In the genomic region with DNA sequence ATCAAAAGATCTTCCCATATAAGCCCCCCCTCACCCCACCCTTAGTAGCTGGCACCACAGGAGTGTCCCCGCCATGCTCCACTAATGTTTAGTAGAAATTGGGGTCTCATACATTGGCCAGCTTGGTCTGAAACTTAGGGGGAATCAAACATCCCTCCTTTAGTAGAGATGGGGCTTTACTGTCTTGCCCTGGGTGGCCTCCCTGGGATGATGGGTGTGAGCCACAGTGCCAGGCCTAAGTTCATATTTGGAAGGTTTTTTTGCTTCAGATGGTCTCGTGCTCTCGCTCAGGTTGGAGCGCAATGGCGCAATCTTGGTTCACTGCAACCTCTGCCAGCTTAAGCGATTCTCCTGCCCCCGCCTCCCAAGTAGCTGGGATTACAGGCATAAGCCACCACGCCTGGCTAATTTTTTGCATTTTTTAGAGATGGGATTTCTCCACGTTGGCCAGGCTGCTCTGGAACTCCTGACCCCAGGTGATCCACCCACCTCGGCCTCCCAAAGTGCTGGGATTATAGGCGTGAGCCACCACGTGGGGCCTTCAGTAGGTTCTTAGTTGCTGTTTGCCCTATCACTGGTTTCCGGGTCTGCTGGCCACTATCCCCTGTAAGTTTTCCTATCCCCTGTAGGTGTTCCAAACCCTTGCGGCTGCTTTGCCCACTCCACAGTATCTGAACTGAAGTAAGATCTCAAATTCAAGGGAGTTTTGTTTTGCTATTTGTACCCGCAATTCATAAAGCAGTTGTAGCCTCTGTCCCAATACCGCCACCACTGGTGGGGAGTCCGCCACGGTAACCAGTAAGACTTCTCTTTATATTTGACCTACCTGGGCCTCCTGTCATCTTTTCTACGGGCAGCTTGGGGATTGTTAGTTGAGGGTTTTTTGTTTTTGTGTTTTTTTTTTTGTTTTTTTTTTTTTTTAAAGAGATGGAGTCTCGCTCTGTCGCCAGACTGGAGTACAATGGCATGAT, we compare ENCODE assay signal across 1 cellular context.
TF ChIP-seq lines count a peak whose summit lies in the region.

No MANE protein-coding gene starts in this region.

TF ChIP-seq in WTC11, 78 proteins besides CTCF, POLR2A, EP300 and RAD21:
- TF ChIP-seq, protein P1, sequence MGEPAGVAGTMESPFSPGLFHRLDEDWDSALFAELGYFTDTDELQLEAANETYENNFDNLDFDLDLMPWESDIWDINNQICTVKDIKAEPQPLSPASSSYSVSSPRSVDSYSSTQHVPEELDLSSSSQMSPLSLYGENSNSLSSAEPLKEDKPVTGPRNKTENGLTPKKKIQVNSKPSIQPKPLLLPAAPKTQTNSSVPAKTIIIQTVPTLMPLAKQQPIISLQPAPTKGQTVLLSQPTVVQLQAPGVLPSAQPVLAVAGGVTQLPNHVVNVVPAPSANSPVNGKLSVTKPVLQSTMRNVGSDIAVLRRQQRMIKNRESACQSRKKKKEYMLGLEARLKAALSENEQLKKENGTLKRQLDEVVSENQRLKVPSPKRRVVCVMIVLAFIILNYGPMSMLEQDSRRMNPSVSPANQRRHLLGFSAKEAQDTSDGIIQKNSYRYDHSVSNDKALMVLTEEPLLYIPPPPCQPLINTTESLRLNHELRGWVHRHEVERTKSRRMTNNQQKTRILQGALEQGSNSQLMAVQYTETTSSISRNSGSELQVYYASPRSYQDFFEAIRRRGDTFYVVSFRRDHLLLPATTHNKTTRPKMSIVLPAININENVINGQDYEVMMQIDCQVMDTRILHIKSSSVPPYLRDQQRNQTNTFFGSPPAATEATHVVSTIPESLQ (CRISPR knock-in tag; IDR thresholded peaks at IDR 0.05) = no peak
- TF ChIP-seq NR1H2 (CRISPR knock-in tag; IDR thresholded peaks at IDR 0.05) = no peak
- 0 out of 2 replicates have a peak, but pooled peaks have one; percentile 40 for TF ChIP-seq EMX1 (CRISPR knock-in tag; IDR thresholded peaks at IDR 0.05)
- TF ChIP-seq CREM (CRISPR knock-in tag; IDR thresholded peaks at IDR 0.05) = no peak
- no peak for TF ChIP-seq NR3C1 (CRISPR knock-in tag; conservative IDR thresholded peaks at IDR 0.05; ENCODE audit: low read depth)
- peak; percentile 63 for TF ChIP-seq ZNF121 (CRISPR knock-in tag; IDR thresholded peaks at IDR 0.05)
- TF ChIP-seq ATF1 (CRISPR knock-in tag; IDR thresholded peaks at IDR 0.05) = no peak
- TF ChIP-seq SMAD4 (CRISPR knock-in tag; IDR thresholded peaks at IDR 0.05) = no peak
